In the genomic region with DNA sequence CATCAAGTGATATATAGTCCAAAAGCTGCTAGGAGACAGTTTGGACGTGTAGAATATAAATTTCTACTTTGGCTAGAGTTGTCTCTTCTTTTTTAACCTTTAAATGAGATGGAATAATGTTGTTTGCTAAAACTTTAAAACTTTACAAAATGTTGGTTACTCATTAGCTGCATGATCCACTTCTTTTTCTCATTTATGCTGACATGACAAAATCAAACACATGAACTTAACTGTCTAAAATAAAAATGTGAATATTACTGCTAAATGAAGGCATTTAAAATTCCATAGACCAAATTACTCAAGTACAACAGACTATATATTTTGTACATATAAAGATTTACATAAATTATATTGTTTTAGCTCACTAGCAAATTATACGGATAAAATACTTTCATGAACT, we compare ENCODE assay signal across 28 cellular contexts.
DNase-seq lines count a peak whose midpoint lies in the region; ATAC-seq, FAIRE-seq and TF ChIP-seq lines count a peak whose summit lies in the region.
"Had no signal": no experiment of that assay in that cellular context is flagged by ENCODE, and none has a peak within 500 bp of the region (broad histone marks: within the 10 kb centered on the region; RNA-seq: fewer than 3 reads in every experiment).

No MANE protein-coding gene starts in this region.

- H3K4me1 ChIP-seq in HepG2 (ENCODE audit: insufficient read depth, low read length) (no peaks in the 10 kb centered on the region), right lobe of liver (no peaks in the 10 kb centered on the region), IMR-90 (ENCODE audit: control insufficient read depth, insufficient read depth, low read length) (no peaks in the 10 kb centered on the region), H1 (replicated peaks in 1 of 4; ENCODE audit: control insufficient read depth in 3 of 4, insufficient read depth in 4 of 4, low read length in 3 of 4) (peaks cover 0 to 12% (median 5%) of the 10 kb centered on the region in 4 experiments; a peak in 4 of 7 replicates)
- H3K4me1 ChIP-seq: BE2C, BLaER1 had no signal

- peaks cover 0 to 3% (median 0%) of the 10 kb centered on the region in 3 donors for H3K36me3 Mint-ChIP-seq in naive thymus-derived CD8-positive, alpha-beta T cell
- H3K36me3 Mint-ChIP-seq: CD4-positive, alpha-beta memory T cell; CD4-positive, CD25-positive, alpha-beta regulatory T cell had no signal

- H3K79me1 ChIP-seq in IMR-90 (ENCODE audit: low read depth in 1 of 2, low read length in 2 of 2) (no peaks in the 10 kb centered on the region), H1 (ENCODE audit: low read depth, low read length) (no peaks in the 10 kb centered on the region)

- H2BK12ac ChIP-seq in H1 (ENCODE audit: low read depth, low read length) = no peak overlapping the region

- H3K27me3 ChIP-seq in HepG2 (ENCODE audit: control insufficient read depth in 1 of 2, insufficient read depth in 2 of 2, low read length in 2 of 2) = no peaks in the 10 kb centered on the region
- H3K27me3 ChIP-seq in right lobe of liver = no peaks in the 10 kb centered on the region
- H3K27me3 ChIP-seq in IMR-90 (ENCODE audit: control insufficient read depth, insufficient read depth, low read length) = no peaks in the 10 kb centered on the region
- no peaks in the 10 kb centered on the region for H3K27me3 ChIP-seq in H1 (replicated peaks in 1 of 4; ENCODE audit: control insufficient read depth in 3 of 4, extremely low read depth in 1 of 4, insufficient read depth in 3 of 4, low read length in 3 of 4)
- H3K27me3 ChIP-seq: BLaER1 had no signal

- H2AK5ac ChIP-seq in IMR-90 (ENCODE audit: low read depth, low read length) (no peak overlapping the region), H1 (ENCODE audit: low read depth, low read length) (no peak overlapping the region)

- no peaks in the 10 kb centered on the region for H3K23me2 ChIP-seq in H1 (ENCODE audit: low read depth, low read length)

- TF ChIP-seq POLR2A in HepG2 (IDR thresholded peaks at IDR 0.05; ENCODE audit: insufficient read depth in 1 of 2, low read depth in 2 of 2, low read length in 2 of 2) (no peak), right lobe of liver (IDR thresholded peaks at IDR 0.05) (no peak), IMR-90 (IDR thresholded peaks at IDR 0.05; ENCODE audit: low read depth, low read length) (no peak), H1 (IDR thresholded peaks at IDR 0.05; ENCODE audit: control extremely low read depth in 1 of 2, low read depth in 2 of 2, low read length in 2 of 2) (no peak)

- no peak for TF ChIP-seq CTCF in HepG2 (CRISPR knock-in tag; IDR thresholded peaks at IDR 0.05)
- no peak for TF ChIP-seq CTCF in right lobe of liver (IDR thresholded peaks at IDR 0.05)
- TF ChIP-seq CTCF in IMR-90 (conservative IDR thresholded peaks at IDR 0.05; ENCODE audit: low read depth, low read length) = no peak
- no peak for TF ChIP-seq CTCF in H1 (IDR thresholded peaks at IDR 0.05; ENCODE audit: control extremely low read depth in 1 of 3, insufficient read depth in 1 of 3, low read depth in 1 of 3, low read length in 3 of 3)

- H3K4ac ChIP-seq in IMR-90 (ENCODE audit: low read depth, low read length) (no peak overlapping the region), H1 (replicated peaks; ENCODE audit: insufficient read length, low read depth, low read length) (no peak overlapping the region)

- no peak overlapping the region for H2AFZ ChIP-seq in HepG2 (ENCODE audit: low read length)
- no peak overlapping the region for H2AFZ ChIP-seq in IMR-90 (replicated peaks; ENCODE audit: low read length, poor library complexity)
- H2AFZ ChIP-seq in H1 (ENCODE audit: low read length) = no peak overlapping the region

- no peaks in the 10 kb centered on the region for H3K27me3 Mint-ChIP-seq in naive thymus-derived CD8-positive, alpha-beta T cell
- H3K27me3 Mint-ChIP-seq: CD4-positive, alpha-beta memory T cell; CD4-positive, CD25-positive, alpha-beta regulatory T cell had no signal

- no peak overlapping the region for H3K4me3 Mint-ChIP-seq in naive thymus-derived CD8-positive, alpha-beta T cell
- H3K4me3 Mint-ChIP-seq: CD14-positive monocyte; CD4-positive, alpha-beta memory T cell; CD4-positive, CD25-positive, alpha-beta regulatory T cell; CD8-positive, alpha-beta memory T cell had no signal

- H3K4me3 ChIP-seq in HepG2 (replicated peaks in 1 of 3; ENCODE audit: insufficient read depth in 1 of 3, low read depth in 2 of 3, low read length in 3 of 3) (no peak overlapping the region), right lobe of liver (no peak overlapping the region), IMR-90 (ENCODE audit: insufficient read depth, low read depth, low read length) (no peak overlapping the region), H1 (ENCODE audit: extremely low read depth in 1 of 4, insufficient read depth in 2 of 4, low read depth in 3 of 4, low read length in 4 of 4) (no peak overlapping the region)
- H3K4me3 ChIP-seq: BLaER1, GM12878 had no signal

- in situ Hi-C loops in HepG2 (cut with HindIII; ENCODE audit: extremely low pct_ligation_motif_present, low pct_unique_long_range_greater_than_20kb) (no loop called here), IMR-90 (cut with MboI; ENCODE audit: low sequenced_read_pairs) (no loop called here)

- TF ChIP-seq RAD21 in HepG2 (CRISPR knock-in tag; IDR thresholded peaks at IDR 0.05) (no peak), IMR-90 (IDR thresholded peaks at IDR 0.05; ENCODE audit: low read length) (no peak), H1 (IDR thresholded peaks at IDR 0.05 in 1 of 2, conservative IDR thresholded peaks at IDR 0.05 in 1 of 2; ENCODE audit: low read depth in 2 of 2, low read length in 2 of 2) (no peak)

- POLR2A ChIA-PET in HepG2 (lab: Yijun Ruan, JAX) (no interaction called here), IMR-90 (lab: Charles Lee; ENCODE audit: unreplicated experiment) (no interaction called here), H1 (lab: Charles Lee; ENCODE audit: partially characterized antibody) (no interaction called here)
- POLR2A ChIA-PET in naive thymus-derived CD8-positive, alpha-beta T cell (lab: Charles Lee) = no interaction called here

- H4K91ac ChIP-seq in IMR-90 (ENCODE audit: insufficient read depth, low read depth, low read length) = no peak overlapping the region
- no peak overlapping the region for H4K91ac ChIP-seq in H1 (replicated peaks; ENCODE audit: insufficient read length, low read length)

- BruUV-seq in HepG2 (replicated peaks; lab: Mats Ljungman, UMichigan) = no TSS peak
- no TSS peak for BruUV-seq in IMR-90 (replicated peaks; lab: Mats Ljungman, UMichigan)

- H2BK5ac ChIP-seq in IMR-90 (ENCODE audit: low read depth, low read length, poor library complexity, severe bottlenecking) (no peak overlapping the region), H1 (ENCODE audit: low read depth, low read length) (no peak overlapping the region)

- FAIRE-seq in HepG2 (lab: Jason Lieb, UNC) (no peak), H1 (lab: Jason Lieb, UNC) (no peak)
- FAIRE-seq: GM12878, GM12892, GM18507, GM19239 had no signal

- no peaks in the 10 kb centered on the region for H3K4me1 Mint-ChIP-seq in naive thymus-derived CD8-positive, alpha-beta T cell
- H3K4me1 Mint-ChIP-seq: CD4-positive, alpha-beta memory T cell; CD8-positive, alpha-beta memory T cell had no signal

- no peaks in the 10 kb centered on the region for H3K79me2 ChIP-seq in HepG2 (ENCODE audit: insufficient read depth, low read length)
- no peaks in the 10 kb centered on the region for H3K79me2 ChIP-seq in H1 (ENCODE audit: control insufficient read depth in 1 of 2, insufficient read depth in 2 of 2, low read length in 2 of 2)

- H4K20me1 ChIP-seq in HepG2 (ENCODE audit: insufficient read depth, low read length) (no peaks in the 10 kb centered on the region), IMR-90 (ENCODE audit: insufficient read depth, low read length) (no peaks in the 10 kb centered on the region), H1 (replicated peaks in 1 of 2; ENCODE audit: control insufficient read depth in 1 of 2, insufficient read depth in 2 of 2, low read length in 2 of 2) (no peaks in the 10 kb centered on the region)
- H4K20me1 ChIP-seq: BLaER1 had no signal

- H3K56ac ChIP-seq in IMR-90 (ENCODE audit: extremely low read depth, insufficient read depth, low read length) (no peak overlapping the region), H1 (replicated peaks; ENCODE audit: insufficient read length, low read depth, low read length) (no peak overlapping the region)

- H3K9me1 ChIP-seq in IMR-90 (ENCODE audit: insufficient read depth, low read length) = no peaks in the 10 kb centered on the region

- CTCF ChIA-PET in HepG2 (lab: Yijun Ruan, JAX; ENCODE audit: low intra/inter-chr PET ratio, low total read pairs) (no interaction called here), IMR-90 (lab: Yijun Ruan, JAX) (interaction anchor here (0.6 kb wide), 1 partner anchor 339 kb away, joined by 3 read pairs; no protein-coding TSS in a partner anchor), H1 (lab: Charles Lee; ENCODE audit: partially characterized antibody) (interaction anchor here (1.2 kb wide), 1 partner anchor 10 kb away, joined by 3 read pairs; no protein-coding TSS in a partner anchor)

- TF ChIP-seq EP300 in HepG2 (IDR thresholded peaks at IDR 0.05; ENCODE audit: low read depth in 2 of 2, low read length in 2 of 2) = no peak
- no peak for TF ChIP-seq EP300 in HepG2 (CRISPR knock-in tag; IDR thresholded peaks at IDR 0.05; ENCODE audit: borderline replicate concordance)
- no peak for TF ChIP-seq EP300 in H1 (IDR thresholded peaks at IDR 0.05; ENCODE audit: borderline replicate concordance in 1 of 2, low read depth in 2 of 2, low read length in 2 of 2)

- H2BK15ac ChIP-seq in IMR-90 (ENCODE audit: low read depth, low read length) (no peak overlapping the region), H1 (ENCODE audit: low read length) (no peak overlapping the region)

- intact Hi-C loops in HepG2 (cut with micrococcal nuclease; ENCODE audit: unreplicated experiment) (no loop called here), right lobe of liver (cut with DNase I) (no loop called here), IMR-90 (cut with micrococcal nuclease) (no loop called here)

- H3K36me3 ChIP-seq in HepG2 (replicated peaks in 1 of 2; ENCODE audit: control insufficient read depth in 1 of 2, insufficient read depth in 2 of 2, low read length in 2 of 2) (no peaks in the 10 kb centered on the region), right lobe of liver (no peaks in the 10 kb centered on the region), IMR-90 (ENCODE audit: control insufficient read depth, insufficient read depth, low read length) (no peaks in the 10 kb centered on the region), H1 (ENCODE audit: control insufficient read depth in 2 of 4, insufficient read depth in 4 of 4, low read length in 3 of 4) (no peaks in the 10 kb centered on the region)
- H3K36me3 ChIP-seq: BE2C, BLaER1 had no signal

- H2BK20ac ChIP-seq in IMR-90 (ENCODE audit: low read depth, low read length) = no peak overlapping the region
- H2BK20ac ChIP-seq in H1 (ENCODE audit: low read length) = no peak overlapping the region

- DNase-seq in HepG2 (ENCODE audit: low spot score) (no peak), right lobe of liver (no peak), IMR-90 (no peak), H1 (ENCODE audit: low read depth in 1 of 2, low spot score in 2 of 2) (no peak), HCEC 1CT (no peak), NCI-H526 treated with DMSO at 0.1 percent for 48 hours (lab: John Stamatoyannopoulos, UW) (no peak)
- DNase-seq in naive thymus-derived CD8-positive, alpha-beta T cell = no peak
- DNase-seq: ACHN; BE2C; C1 segment of cervical spinal cord; CD4-positive, alpha-beta memory T cell; CD4-positive, CD25-positive, alpha-beta regulatory T cell; CD8-positive, alpha-beta memory T cell; COR-L47; DMS 273 treated with DMSO at 0.1 percent for 48 hours; DMS153; DMS53; DMS79; DND-41; EL; GDM1 had no signal

- H4K8ac ChIP-seq in IMR-90 (ENCODE audit: low read depth in 2 of 2, low read length in 2 of 2) (no peak overlapping the region), H1 (ENCODE audit: extremely low read depth, insufficient read depth, low read length) (no peak overlapping the region)

- peaks cover 0 to 3% (median 0%) of the 10 kb centered on the region in 9 donors for H3K9me3 Mint-ChIP-seq in naive thymus-derived CD8-positive, alpha-beta T cell
- H3K9me3 Mint-ChIP-seq: CD8-positive, alpha-beta memory T cell had no signal

- H3K27ac ChIP-seq in HepG2 (ENCODE audit: extremely low read length, insufficient read depth, low read length) (no peak overlapping the region), right lobe of liver (no peak overlapping the region), IMR-90 (ENCODE audit: insufficient read depth, low read length) (no peak overlapping the region), H1 (ENCODE audit: low read depth, low read length) (no peak overlapping the region)
- H3K27ac ChIP-seq: 22Rv1, BLaER1 had no signal

- H3K14ac ChIP-seq in IMR-90 (replicated peaks; ENCODE audit: low read depth, low read length) (no peak overlapping the region), H1 (ENCODE audit: insufficient read length) (no peak overlapping the region)

- no peak overlapping the region for H2AK9ac ChIP-seq in IMR-90 (replicated peaks; ENCODE audit: low read depth, low read length, poor library complexity)

- H3K23ac ChIP-seq in IMR-90 (ENCODE audit: low read depth, low read length) (no peak overlapping the region), H1 (ENCODE audit: insufficient read length) (no peak overlapping the region)

- no peak overlapping the region for H3K27ac Mint-ChIP-seq in naive thymus-derived CD8-positive, alpha-beta T cell
- H3K27ac Mint-ChIP-seq: CD14-positive monocyte; CD4-positive, alpha-beta memory T cell; CD4-positive, CD25-positive, alpha-beta regulatory T cell; CD8-positive, alpha-beta memory T cell had no signal

- H3K18ac ChIP-seq in IMR-90 (ENCODE audit: low read depth, low read length) (no peak overlapping the region), H1 (ENCODE audit: extremely low read depth, low read length) (no peak overlapping the region)

- H4K5ac ChIP-seq in IMR-90 (ENCODE audit: low read depth, low read length) = no peak overlapping the region
- H4K5ac ChIP-seq in H1 (ENCODE audit: insufficient read length, low read depth, low read length) = no peak overlapping the region

- H3K9me3 ChIP-seq in HepG2 (ENCODE audit: low read length) (no peaks in the 10 kb centered on the region), right lobe of liver (no peaks in the 10 kb centered on the region), IMR-90 (ENCODE audit: control insufficient read depth, insufficient read depth, low read length) (no peaks in the 10 kb centered on the region), H1 (ENCODE audit: insufficient read depth in 2 of 2, low read depth in 1 of 2, low read length in 1 of 2) (no peaks in the 10 kb centered on the region)
- H3K9me3 ChIP-seq: BE2C, BLaER1 had no signal

- dilution Hi-C loops in IMR-90 (cut with HindIII; ENCODE audit: low sequenced_read_pairs, unreplicated experiment) = no loop called here

- WGBS in HepG2 (ENCODE audit: low lambda C conversion rate) = 81% methylated on average over 2 of the region's 2 CpGs
- WGBS in right lobe of liver (ENCODE audit: insufficient coverage, low coverage, low lambda C conversion rate, missing lambda C conversion rate) = 46% methylated on average over 2 of the region's 2 CpGs
- WGBS in IMR-90 (ENCODE audit: extremely low coverage in 2 of 2, insufficient read length in 1 of 2), 2 experiments = no CpG with 5 or more reads among the region's 2 CpGs
- 92% methylated on average over 2 of the region's 2 CpGs; no CpG with 5 or more reads in 1 of the 2 experiments for WGBS in H1 (ENCODE audit: extremely low coverage in 1 of 2, insufficient coverage in 1 of 2, insufficient read length in 1 of 2, insufficient replicate concordance in 2 of 2, low coverage in 1 of 2, low lambda C conversion rate in 2 of 2, missing lambda C conversion rate in 1 of 2), 2 experiments

- ATAC-seq in HepG2 (no peak), right lobe of liver (no peak), IMR-90 (ENCODE audit: low read depth) (no peak)
- ATAC-seq in naive thymus-derived CD8-positive, alpha-beta T cell = no peak
- ATAC-seq: GM12878 had no signal

- H3K9ac ChIP-seq in HepG2 (ENCODE audit: insufficient read depth, low read depth, low read length) = no peak overlapping the region
- H3K9ac ChIP-seq in IMR-90 (ENCODE audit: low read depth, low read length) = no peak overlapping the region
- no peak overlapping the region for H3K9ac ChIP-seq in H1 (replicated peaks in 1 of 4; ENCODE audit: extremely low read depth in 1 of 4, low read depth in 3 of 4, low read length in 3 of 4)
- H3K9ac ChIP-seq: BLaER1 had no signal

- no peak overlapping the region for H2BK120ac ChIP-seq in IMR-90 (ENCODE audit: low read depth, low read length)
- no peak overlapping the region for H2BK120ac ChIP-seq in H1 (replicated peaks; ENCODE audit: low read depth, low read length)

- H3K4me2 ChIP-seq in HepG2 (ENCODE audit: low read depth, low read length) = no peak overlapping the region
- no peak overlapping the region for H3K4me2 ChIP-seq in IMR-90 (ENCODE audit: low read depth, low read length)
- H3K4me2 ChIP-seq in H1 (ENCODE audit: insufficient read depth in 1 of 2, low read depth in 2 of 2, low read length in 2 of 2) = no peak overlapping the region
- H3K4me2 ChIP-seq: BLaER1 had no signal
